ENCODE assay signal across 8 cellular contexts in genomic region chr14:69242311-69243224, GRCh38. TPM values are rescaled to one million over a fixed set of nuclear protein-coding genes. Genes with fewer than 3 reads are reported as not detected.
DNase-seq lines count a peak whose midpoint lies in the region; ATAC-seq, FAIRE-seq and TF ChIP-seq lines count a peak whose summit lies in the region.

No MANE protein-coding gene starts in this region.

- no peak overlapping the region for H3K9ac ChIP-seq in HepG2 (ENCODE audit: insufficient read depth, low read depth, low read length)

- peak; percentile 86 for ATAC-seq in activated CD4-positive, alpha-beta T cell treated with anti-CD3 and anti-CD28 coated beads for 36 hours
- peak; percentile 77 for ATAC-seq in HepG2

- TF ChIP-seq RAD21 in HepG2 (CRISPR knock-in tag; IDR thresholded peaks at IDR 0.05) = 0 out of 2 replicates have a peak, but pooled peaks have one; percentile 26

- peak; percentile 70 for DNase-seq in activated CD4-positive, alpha-beta T cell treated with anti-CD3 and anti-CD28 coated beads for 36 hours
- DNase-seq in activated CD4-positive, alpha-beta T cell treated with anti-CD3 and anti-CD28 coated beads for 1 hour = no peak
- peak; percentile 9 for DNase-seq in NCI-H146 treated with DMSO at 0.1 percent for 48 hours (lab: John Stamatoyannopoulos, UW; ENCODE audit: unreplicated experiment)
- DNase-seq in dedifferentiated amniotic fluid mesenchymal stem cell (ENCODE audit: extremely low spot score) = peak; percentile 85
- peak; percentile 60 for DNase-seq in HepG2 (ENCODE audit: low spot score)
- DNase-seq in stimulated activated CD8-positive, alpha-beta memory T cell treated with anti-CD3 and anti-CD28 coated beads, Interleukin-12 subunit alpha, Interleukin-12 subunit beta, amount 100 ng/mL, for 1 hour (ENCODE audit: low read depth) = peak; percentile 24
- DNase-seq in mesenteric fat pad (ENCODE audit: low spot score) = no peak

- no peaks in the 10 kb centered on the region for H3K9me3 Mint-ChIP-seq in activated CD4-positive, alpha-beta T cell treated with anti-CD3 and anti-CD28 coated beads for 36 hours (ENCODE audit: low read depth)

- H3K4me1 Mint-ChIP-seq in activated CD4-positive, alpha-beta T cell treated with anti-CD3 and anti-CD28 coated beads for 36 hours = no peaks in the 10 kb centered on the region

- H3K27me3 ChIP-seq in HepG2 (ENCODE audit: control insufficient read depth in 1 of 2, insufficient read depth in 2 of 2, low read length in 2 of 2) = no peaks in the 10 kb centered on the region

- no peak overlapping the region for H3K4me3 Mint-ChIP-seq in activated CD4-positive, alpha-beta T cell treated with anti-CD3 and anti-CD28 coated beads for 36 hours

- H3K27ac ChIP-seq in HepG2 (ENCODE audit: extremely low read length, insufficient read depth, low read length) = no peak overlapping the region

- peak; percentile 76 for TF ChIP-seq CTCF in HepG2 (CRISPR knock-in tag; IDR thresholded peaks at IDR 0.05)

- no peak overlapping the region for H3K4me3 ChIP-seq in HepG2 (replicated peaks in 1 of 3; ENCODE audit: insufficient read depth in 1 of 3, low read depth in 2 of 3, low read length in 3 of 3)

- TF ChIP-seq EP300 in HepG2 (IDR thresholded peaks at IDR 0.05; ENCODE audit: low read depth in 2 of 2, low read length in 2 of 2) = no peak
- TF ChIP-seq EP300 in HepG2 (CRISPR knock-in tag; IDR thresholded peaks at IDR 0.05; ENCODE audit: borderline replicate concordance) = no peak

- H3K36me3 ChIP-seq in HepG2 (replicated peaks in 1 of 2; ENCODE audit: control insufficient read depth in 1 of 2, insufficient read depth in 2 of 2, low read length in 2 of 2) = peaks cover 4 to 20% of the 10 kb centered on the region in 2 experiments; a peak in 4 of 5 replicates

- intact Hi-C loops in activated CD4-positive, alpha-beta T cell treated with anti-CD3 and anti-CD28 coated beads for 36 hours (cut with DNase I, micrococcal nuclease) = loop anchor here (1.0 to 10.0 kb wide), 7 partner anchors 113 to 482 kb away; partner anchors contain the start of gene CCDC177 (in 2 of the 2)
- intact Hi-C loops in HepG2 (cut with micrococcal nuclease; ENCODE audit: unreplicated experiment) = loop anchor here (1.0 to 5.0 kb wide), 6 partner anchors 46 to 332 kb away; partner anchors contain the start of gene CCDC177

- 81% methylated on average over 10 of the region's 10 CpGs for WGBS in HepG2 (ENCODE audit: low lambda C conversion rate)

- in situ Hi-C loops in HepG2 (cut with HindIII; ENCODE audit: extremely low pct_ligation_motif_present, low pct_unique_long_range_greater_than_20kb) = loop anchor here (5.0 kb wide), 1 partner anchor 105 kb away; no protein-coding TSS in a partner anchor

- FAIRE-seq in TTC549 (lab: Jason Lieb, UNC) (peak; percentile 69), HepG2 (lab: Jason Lieb, UNC) (peak; percentile 83)

- H4K20me1 ChIP-seq in HepG2 (ENCODE audit: insufficient read depth, low read length) = no peaks in the 10 kb centered on the region

- no peak overlapping the region for H2AFZ ChIP-seq in HepG2 (ENCODE audit: low read length)

- no peak overlapping the region for H3K27ac Mint-ChIP-seq in activated CD4-positive, alpha-beta T cell treated with anti-CD3 and anti-CD28 coated beads for 36 hours

- no peak overlapping the region for H3K4me2 ChIP-seq in HepG2 (ENCODE audit: low read depth, low read length)

- H3K79me2 ChIP-seq in HepG2 (ENCODE audit: insufficient read depth, low read length) = no peaks in the 10 kb centered on the region

- BruUV-seq in HepG2 (replicated peaks; lab: Mats Ljungman, UMichigan) = no TSS peak

- CTCF ChIA-PET in activated CD4-positive, alpha-beta T cell treated with anti-CD3 and anti-CD28 coated beads for 36 hours (lab: Charles Lee) = interaction anchor here (0.6 to 4.7 kb wide), 43 partner anchors 9 to 1188 kb away, joined by 3 to 73 read pairs (median 4); no protein-coding TSS in a partner anchor
- CTCF ChIA-PET in HepG2 (lab: Yijun Ruan, JAX; ENCODE audit: low intra/inter-chr PET ratio, low total read pairs) = interaction anchor here (0.8 to 2.6 kb wide), 5 partner anchors 45 to 234 kb away, joined by 3 to 12 read pairs (median 5); no protein-coding TSS in a partner anchor

- H3K4me1 ChIP-seq in HepG2 (ENCODE audit: insufficient read depth, low read length) = no peaks in the 10 kb centered on the region

- peaks cover 8% of the 10 kb centered on the region for H3K36me3 Mint-ChIP-seq in activated CD4-positive, alpha-beta T cell treated with anti-CD3 and anti-CD28 coated beads for 36 hours (ENCODE audit: low read depth)

- POLR2A ChIA-PET in activated CD4-positive, alpha-beta T cell treated with anti-CD3 and anti-CD28 coated beads for 36 hours (lab: Charles Lee) = no interaction called here
- POLR2A ChIA-PET in HepG2 (lab: Yijun Ruan, JAX) = no interaction called here

- H3K27me3 Mint-ChIP-seq in activated CD4-positive, alpha-beta T cell treated with anti-CD3 and anti-CD28 coated beads for 36 hours = no peaks in the 10 kb centered on the region

- no peaks in the 10 kb centered on the region for H3K9me3 ChIP-seq in HepG2 (ENCODE audit: low read length)

- TF ChIP-seq POLR2A in HepG2 (IDR thresholded peaks at IDR 0.05; ENCODE audit: insufficient read depth in 1 of 2, low read depth in 2 of 2, low read length in 2 of 2) = no peak

TF ChIP-seq in HepG2, 621 proteins besides CTCF, POLR2A, EP300 and RAD21:
- TF ChIP-seq YEATS2 (CRISPR knock-in tag; IDR thresholded peaks at IDR 0.05; ENCODE audit: borderline replicate concordance) = no peak
- TF ChIP-seq SMC3 (IDR thresholded peaks at IDR 0.05; ENCODE audit: low read length) = peak; percentile 75
- TF ChIP-seq BATF2 (CRISPR knock-in tag; IDR thresholded peaks at IDR 0.05) = no peak
- TF ChIP-seq STAG1 (CRISPR knock-in tag; IDR thresholded peaks at IDR 0.05) = peak; percentile 81

RNA-seq across cellular contexts. Expression of gene GALNT16, which starts 17.4 kb away (rescaled TPM):
- under 1 TPM in 1 of 2 experiments, not detected in 1; 0.14 TPM for total RNA-seq in activated CD4-positive, alpha-beta T cell treated with anti-CD3 and anti-CD28 coated beads for 36 hours
- total RNA-seq in HepG2 (2016; rRNA removed; fragmentation: Illumina TruSeq; extraction: Trizol) (0.36 and 0.82 TPM in 2 replicates), mesenteric fat pad (14.9 TPM)
- total RNA-seq in HepG2 (2016; cell fraction: cytosol; rRNA removed; fragmentation: Illumina TruSeq; extraction: Trizol; ENCODE audit: low read depth) = 0.10 and 0.18 TPM in 2 replicates
- 0.40 and 1.1 TPM in 2 replicates for total RNA-seq in HepG2 (2016; cell fraction: insoluble cytoplasmic fraction; rRNA removed; fragmentation: Illumina TruSeq; extraction: Trizol)
- total RNA-seq in HepG2 (2016; cell fraction: membrane; rRNA removed; fragmentation: Illumina TruSeq; extraction: Trizol) = 0.28 and 0.68 TPM in 2 replicates
- 1.3 and 1.6 TPM in 2 replicates for total RNA-seq in HepG2 (2016; cell fraction: nucleus; rRNA removed; fragmentation: Illumina TruSeq; extraction: Trizol)
- polyA plus RNA-seq in HepG2 (2011; rRNA removed) = 0.54 and 0.55 TPM in 2 replicates
- 0.42 and 0.63 TPM in 2 replicates for polyA plus RNA-seq in HepG2 (2011; cell fraction: cytosol; rRNA removed)
- 0.72 and 0.73 TPM in 2 replicates for polyA plus RNA-seq in HepG2 (2011; cell fraction: nucleus; rRNA removed)
- polyA plus RNA-seq in HepG2 (2012) = 0.20 and 0.39 TPM in 2 replicates
- 0.09 and 0.34 TPM in 2 replicates for polyA plus RNA-seq in HepG2 (2016; cell fraction: cytosol; fragmentation: Illumina TruSeq; extraction: Trizol; ENCODE audit: low read depth)
- 0.35 and 0.51 TPM in 2 replicates for polyA plus RNA-seq in HepG2 (2016; cell fraction: insoluble cytoplasmic fraction; fragmentation: Illumina TruSeq; extraction: Trizol; ENCODE audit: low read depth)
- 0.32 and 0.44 TPM in 2 replicates for polyA plus RNA-seq in HepG2 (2016; cell fraction: membrane; fragmentation: Illumina TruSeq; extraction: Trizol; ENCODE audit: low read depth)
- polyA plus RNA-seq in HepG2 (2016; cell fraction: nucleus; fragmentation: Illumina TruSeq; extraction: Trizol; ENCODE audit: insufficient read depth, low read depth) = 2.8 and 3.3 TPM in 2 replicates
- polyA minus RNA-seq in HepG2 (2011; rRNA and poly(A)+ RNA removed; ENCODE audit: low replicate concordance) = 0.90 TPM in 1 of 2 replicates, not detected in the other
- 0.30 and 0.44 TPM in 2 replicates for polyA minus RNA-seq in HepG2 (2011; cell fraction: cytosol; rRNA and poly(A)+ RNA removed)
- 0.13 TPM in 1 of 2 replicates, not detected in the other for polyA minus RNA-seq in HepG2 (2011; cell fraction: nucleus; rRNA and poly(A)+ RNA removed)

RNA-seq across cellular contexts. Expression of gene EXD2, which starts 51.3 kb away (rescaled TPM):
- 10 to 100 TPM; 10.8 to 14.5 TPM for total RNA-seq in activated CD4-positive, alpha-beta T cell treated with anti-CD3 and anti-CD28 coated beads for 36 hours
- 8.8 and 15.1 TPM in 2 replicates for total RNA-seq in HepG2 (2016; rRNA removed; fragmentation: Illumina TruSeq; extraction: Trizol)
- 2.9 and 3.0 TPM in 2 replicates for total RNA-seq in HepG2 (2016; cell fraction: cytosol; rRNA removed; fragmentation: Illumina TruSeq; extraction: Trizol; ENCODE audit: low read depth)
- total RNA-seq in HepG2 (2016; cell fraction: insoluble cytoplasmic fraction; rRNA removed; fragmentation: Illumina TruSeq; extraction: Trizol) = 8.7 and 15.8 TPM in 2 replicates
- 4.0 and 5.4 TPM in 2 replicates for total RNA-seq in HepG2 (2016; cell fraction: membrane; rRNA removed; fragmentation: Illumina TruSeq; extraction: Trizol)
- total RNA-seq in HepG2 (2016; cell fraction: nucleus; rRNA removed; fragmentation: Illumina TruSeq; extraction: Trizol) = 13.7 and 15.0 TPM in 2 replicates
- polyA plus RNA-seq in HepG2 (2011; rRNA removed) = 9.5 and 10.8 TPM in 2 replicates
- polyA plus RNA-seq in HepG2 (2011; cell fraction: cytosol; rRNA removed) = 6.8 and 9.2 TPM in 2 replicates
- polyA plus RNA-seq in HepG2 (2011; cell fraction: nucleus; rRNA removed) = 9.2 and 11.8 TPM in 2 replicates
- polyA plus RNA-seq in HepG2 (2012) = 9.4 and 11.0 TPM in 2 replicates
- polyA plus RNA-seq in HepG2 (2016; cell fraction: cytosol; fragmentation: Illumina TruSeq; extraction: Trizol; ENCODE audit: low read depth) = 0.63 and 0.70 TPM in 2 replicates
- polyA plus RNA-seq in HepG2 (2016; cell fraction: insoluble cytoplasmic fraction; fragmentation: Illumina TruSeq; extraction: Trizol; ENCODE audit: low read depth) = 6.5 and 6.9 TPM in 2 replicates
- 2.1 and 2.3 TPM in 2 replicates for polyA plus RNA-seq in HepG2 (2016; cell fraction: membrane; fragmentation: Illumina TruSeq; extraction: Trizol; ENCODE audit: low read depth)
- polyA plus RNA-seq in HepG2 (2016; cell fraction: nucleus; fragmentation: Illumina TruSeq; extraction: Trizol; ENCODE audit: insufficient read depth, low read depth) = 15.3 and 17.3 TPM in 2 replicates
- polyA minus RNA-seq in HepG2 (2011; rRNA and poly(A)+ RNA removed; ENCODE audit: low replicate concordance) = 10.3 and 14.0 TPM in 2 replicates
- 6.9 and 7.7 TPM in 2 replicates for polyA minus RNA-seq in HepG2 (2011; cell fraction: cytosol; rRNA and poly(A)+ RNA removed)
- polyA minus RNA-seq in HepG2 (2011; cell fraction: nucleus; rRNA and poly(A)+ RNA removed) = 10.8 and 11.7 TPM in 2 replicates
- 27.5 TPM for total RNA-seq in mesenteric fat pad

Comparison
In these comparisons a context has a peak if more than half of its experiments do, and no peak if none do; other contexts are left out.
1. DNase-seq: peak in activated CD4-positive, alpha-beta T cell treated with anti-CD3 and anti-CD28 coated beads for 36 hours (single experiment), NCI-H146 treated with DMSO at 0.1 percent for 48 hours (single experiment), dedifferentiated amniotic fluid mesenchymal stem cell (single experiment), HepG2 (single experiment) and stimulated activated CD8-positive, alpha-beta memory T cell treated with anti-CD3 and anti-CD28 coated beads, Interleukin-12 subunit alpha, Interleukin-12 subunit beta, amount 100 ng/mL, for 1 hour (single experiment); none in activated CD4-positive, alpha-beta T cell treated with anti-CD3 and anti-CD28 coated beads for 1 hour (single experiment) and mesenteric fat pad (single experiment).